ENCODE assay signal across 7 cellular contexts in the genomic region with DNA sequence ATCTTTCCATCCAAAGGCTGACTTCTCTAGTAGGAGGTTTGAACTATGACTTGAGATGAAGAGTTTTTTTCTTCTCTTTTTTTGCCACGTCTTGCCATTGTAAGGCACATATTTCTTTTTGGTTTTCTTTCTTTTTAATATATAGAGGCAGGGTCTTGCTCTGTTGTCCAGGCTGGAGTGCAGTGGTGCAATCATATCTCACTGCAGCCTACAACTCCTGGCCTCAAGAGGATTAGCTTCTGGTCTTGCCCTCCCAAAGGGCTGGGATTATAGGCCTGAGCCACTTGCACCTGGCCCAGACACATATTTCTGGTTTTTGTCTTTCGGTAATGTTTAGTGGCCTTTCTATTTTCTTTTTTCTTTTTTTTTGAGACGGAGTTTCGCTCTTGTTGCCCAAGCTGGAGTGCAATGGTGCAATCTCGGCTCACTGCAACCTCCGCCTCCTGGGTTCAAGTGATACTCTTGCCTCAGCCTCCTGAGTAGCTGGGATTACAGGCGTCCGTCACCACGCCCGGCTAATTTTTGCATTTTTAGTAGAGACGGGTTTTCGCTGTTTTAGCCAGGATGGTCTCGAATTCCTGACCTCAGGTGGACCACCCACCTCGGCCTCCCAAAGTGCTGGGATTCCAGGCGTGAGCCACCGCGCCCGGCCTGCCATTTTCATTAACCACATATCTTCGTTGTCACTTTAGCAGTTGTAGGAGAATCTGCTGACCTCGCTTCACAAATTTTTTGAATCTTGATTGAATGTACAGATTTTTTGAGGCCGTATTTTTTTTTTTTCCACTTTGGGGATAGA. TPM values are rescaled to one million over a fixed set of nuclear protein-coding genes. Genes with fewer than 3 reads are reported as not detected.
DNase-seq lines count a peak whose midpoint lies in the region; ATAC-seq and TF ChIP-seq lines count a peak whose summit lies in the region.
"Not testable (repeated sequence)": the region's sequence is repeated elsewhere in the genome, so short reads cannot be mapped to it uniquely, and the experiment has no call there.

No MANE protein-coding gene starts in this region.

- not testable (repeated sequence) for H3K36me3 ChIP-seq in Peyer's patch; right atrium auricular region; skeletal muscle tissue (ENCODE audit: control insufficient read depth in 3 of 3, insufficient read depth in 3 of 3, low read length in 3 of 3)

- H2BK12ac ChIP-seq in H9 (ENCODE audit: insufficient read length, low read depth, low read length), result not testable (repeated sequence)

- H3K4me3 ChIP-seq in Peyer's patch; right atrium auricular region; skeletal muscle tissue (ENCODE audit: low read length in 3 of 3): not testable (repeated sequence)

- not testable (repeated sequence) for H3K9ac ChIP-seq in H9 (ENCODE audit: extremely low read depth, insufficient read length, low read length); skeletal muscle tissue (ENCODE audit: low read depth in 1 of 3, low read length in 3 of 3)

- peak overlapping the region; percentile 84 for H3K27ac ChIP-seq in H9 (ENCODE audit: insufficient read length, low read depth, low read length)
- peak overlapping the region; percentile 64 to 91 (median 87) for H3K27ac ChIP-seq in Peyer's patch
- H3K27ac ChIP-seq in right atrium auricular region, result peak overlapping the region; percentile 88 to 90
- H3K27ac ChIP-seq in skeletal muscle tissue (ENCODE audit: low read depth, low read length), result peak overlapping the region; percentile 86

- not testable (repeated sequence) for H3T11ph ChIP-seq in H9 (ENCODE audit: low read length)

- not testable (repeated sequence) for H3K23me2 ChIP-seq in H9 (ENCODE audit: insufficient read length, low read depth, low read length, poor library complexity, severe bottlenecking)

- H3K56ac ChIP-seq in H9 (ENCODE audit: insufficient read length, low read depth, low read length), result not testable (repeated sequence)

- H2BK5ac ChIP-seq in H9 (ENCODE audit: insufficient read length, low read length), result peak overlapping the region; percentile 1

- H3K36me3 Mint-ChIP-seq in H9 (ENCODE audit: insufficient read depth in 1 of 3, low read depth in 3 of 3), result peaks cover 0 to 15% (median 14%) of the 10 kb centered on the region in 3 experiments; a peak in 5 of 7 replicates
- not testable (repeated sequence) for H3K36me3 Mint-ChIP-seq in activated T-cell treated with anti-CD3 and anti-CD28 coated beads, Interleukin-2, amount 50 U/mL, for 72 hours (ENCODE audit: insufficient read depth in 2 of 2); chondrocyte (ENCODE audit: low read depth); naive thymus-derived CD8-positive, alpha-beta T cell

- H2AFZ ChIP-seq in H9 (ENCODE audit: low read length), result not testable (repeated sequence)

- not testable (repeated sequence) for H3K4me1 ChIP-seq in H9 (ENCODE audit: insufficient read depth, low read length); Peyer's patch; right atrium auricular region
- H3K4me1 ChIP-seq in skeletal muscle tissue (ENCODE audit: control insufficient read depth in 3 of 3, insufficient read depth in 3 of 3, low read length in 3 of 3), result peaks cover 9 to 13% (median 11%) of the 10 kb centered on the region in 3 donors

- not testable (repeated sequence) for H3K18ac ChIP-seq in H9 (ENCODE audit: insufficient read length, low read depth, low read length)

- peaks cover 30 to 43% of the 10 kb centered on the region in 2 experiments for H3K4me1 Mint-ChIP-seq in H9
- H3K4me1 Mint-ChIP-seq in activated T-cell treated with anti-CD3 and anti-CD28 coated beads, Interleukin-2, amount 50 U/mL, for 72 hours (ENCODE audit: low read depth), result peaks cover 31% of the 10 kb centered on the region
- peaks cover 15% of the 10 kb centered on the region for H3K4me1 Mint-ChIP-seq in chondrocyte (ENCODE audit: low read depth)
- peaks cover 0 to 17% (median 15%) of the 10 kb centered on the region in 4 donors for H3K4me1 Mint-ChIP-seq in naive thymus-derived CD8-positive, alpha-beta T cell

- H3K79me2 ChIP-seq in H9 (ENCODE audit: insufficient read depth, low read length), result not testable (repeated sequence)

- not testable (repeated sequence) for TF ChIP-seq POLR2A in Peyer's patch (IDR thresholded peaks at IDR 0.05)

- H3K4me2 ChIP-seq in H9 (ENCODE audit: insufficient read depth, insufficient read length, low read length), result not testable (repeated sequence)

- not testable (repeated sequence) for H3K23ac ChIP-seq in H9 (ENCODE audit: insufficient read length, low read depth, low read length)

- not testable (repeated sequence) for H4K20me1 ChIP-seq in H9 (ENCODE audit: control insufficient read depth, insufficient read depth, insufficient read length)

- H3K79me1 ChIP-seq in H9 (ENCODE audit: insufficient read depth, low read depth, low read length, poor library complexity, severe bottlenecking), result not testable (repeated sequence)

- not testable (repeated sequence) for H2BK15ac ChIP-seq in H9 (ENCODE audit: low read depth, low read length)

- not testable (repeated sequence) for H2AK5ac ChIP-seq in H9 (ENCODE audit: insufficient read length, low read length)

- not testable (repeated sequence) for ATAC-seq in activated T-cell treated with anti-CD3 and anti-CD28 coated beads, Interleukin-2, amount 50 U/mL, for 72 hours (replicated peaks in 1 of 2); naive thymus-derived CD8-positive, alpha-beta T cell

- H2BK120ac ChIP-seq in H9 (ENCODE audit: low read depth, low read length, poor library complexity, severe bottlenecking), result not testable (repeated sequence)

- H3K4me3 Mint-ChIP-seq in H9 (peak overlapping the region; percentile 51 to 79; a peak in 4 of 5 replicates), chondrocyte (ENCODE audit: unreplicated experiment) (peak overlapping the region; percentile 72)
- H3K4me3 Mint-ChIP-seq in activated T-cell treated with anti-CD3 and anti-CD28 coated beads, Interleukin-2, amount 50 U/mL, for 72 hours, result peak overlapping the region; percentile 79 to 91
- peak overlapping the region in 8 of 10 donors; percentile 6 to 87 (median 84) for H3K4me3 Mint-ChIP-seq in naive thymus-derived CD8-positive, alpha-beta T cell

- not testable (repeated sequence) for H3K9me3 ChIP-seq in H9 (ENCODE audit: control insufficient read depth, low read depth, low read length); Peyer's patch; right atrium auricular region; skeletal muscle tissue (ENCODE audit: control insufficient read depth in 3 of 3, low read length in 3 of 3)

- not testable (repeated sequence) for H4K5ac ChIP-seq in H9 (ENCODE audit: insufficient read length, low read depth, low read length)

- H3K14ac ChIP-seq in H9 (ENCODE audit: insufficient read depth, low read length), result not testable (repeated sequence)

- H2BK20ac ChIP-seq in H9 (ENCODE audit: low read depth, low read length, poor library complexity, severe bottlenecking), result not testable (repeated sequence)

- H4K91ac ChIP-seq in H9 (ENCODE audit: insufficient read length, low read depth, low read length), result not testable (repeated sequence)

- H3K27ac Mint-ChIP-seq in H9 (peak overlapping the region; percentile 96 to 99 (median 98)), chondrocyte (ENCODE audit: unreplicated experiment) (peak overlapping the region; percentile 92)
- H3K27ac Mint-ChIP-seq in activated T-cell treated with anti-CD3 and anti-CD28 coated beads, Interleukin-2, amount 50 U/mL, for 72 hours, result peak overlapping the region; percentile 97
- H3K27ac Mint-ChIP-seq in naive thymus-derived CD8-positive, alpha-beta T cell, result peak overlapping the region in 5 of 10 donors; percentile 57 to 95 (median 90)

- H3K9me3 Mint-ChIP-seq in H9; activated T-cell treated with anti-CD3 and anti-CD28 coated beads, Interleukin-2, amount 50 U/mL, for 72 hours; chondrocyte (ENCODE audit: low read depth); naive thymus-derived CD8-positive, alpha-beta T cell: not testable (repeated sequence)

- WGBS in H9 (ENCODE audit: extremely low coverage, insufficient read length, low lambda C conversion rate), result no CpG with 5 or more reads among the region's 21 CpGs

- H3K27me3 Mint-ChIP-seq in H9 (ENCODE audit: low read depth); activated T-cell treated with anti-CD3 and anti-CD28 coated beads, Interleukin-2, amount 50 U/mL, for 72 hours (ENCODE audit: low read depth); chondrocyte (ENCODE audit: low read depth); naive thymus-derived CD8-positive, alpha-beta T cell: not testable (repeated sequence)

- H4K8ac ChIP-seq in H9 (replicated peaks; ENCODE audit: insufficient read length, low read depth, low read length), result not testable (repeated sequence)

- POLR2A ChIA-PET in naive thymus-derived CD8-positive, alpha-beta T cell (lab: Charles Lee), result not testable (repeated sequence)

- H3K27me3 ChIP-seq in H9 (ENCODE audit: insufficient read depth, low read length); Peyer's patch; right atrium auricular region; skeletal muscle tissue (ENCODE audit: control insufficient read depth in 3 of 3, insufficient read depth in 3 of 3, low read length in 3 of 3): not testable (repeated sequence)

- not testable (repeated sequence) for DNase-seq in H9; Peyer's patch; activated T-cell treated with anti-CD3 and anti-CD28 coated beads, Interleukin-2, amount 50 U/mL, for 72 hours; right atrium auricular region (ENCODE audit: low spot score); naive thymus-derived CD8-positive, alpha-beta T cell
- peak; percentile 37 for DNase-seq in chondrocyte (ENCODE audit: low spot score)

- H3K4ac ChIP-seq in H9 (ENCODE audit: low read depth, low read length), result not testable (repeated sequence)

- TF ChIP-seq CTCF in H9 (conservative IDR thresholded peaks at IDR 0.05); Peyer's patch (IDR thresholded peaks at IDR 0.05); chondrocyte (IDR thresholded peaks at IDR 0.05); right atrium auricular region (IDR thresholded peaks at IDR 0.05): not testable (repeated sequence)

RNA-seq across cellular contexts. Expression of gene LRRC23, which starts 14.6 kb away (rescaled TPM):
- total RNA-seq in H9 (2021) (2.1 and 2.6 TPM in 2 replicates), Peyer's patch (10 to 100 TPM in 1 of 4 donors, 1 to 10 TPM in 2, not detected in 1; 1.7 to 35.5 (median 3.0) TPM), chondrocyte (6.3 to 9.3 TPM (median 7.6 TPM) in 3 replicates), right atrium auricular region (10 to 100 TPM in 1 of 2 donors, 1 to 10 TPM in 1; 8.4 to 15.6 TPM), skeletal muscle tissue (12.5 TPM)
- 10 to 100 TPM in 1 of 2 donors, 1 to 10 TPM in 1; 8.6 to 11.3 TPM for total RNA-seq in activated T-cell treated with anti-CD3 and anti-CD28 coated beads, Interleukin-2, amount 50 U/mL, for 72 hours
- total RNA-seq in naive thymus-derived CD8-positive, alpha-beta T cell, result 10 to 100 TPM; 10.1 to 10.5 TPM
- 1 to 10 TPM; 4.7 to 9.9 (median 8.8) TPM for polyA plus RNA-seq in naive thymus-derived CD8-positive, alpha-beta T cell

RNA-seq across cellular contexts. Expression of gene SPSB2, which starts 16.9 kb away (rescaled TPM):
- total RNA-seq in H9 (2021) (13.7 and 16.3 TPM in 2 replicates), Peyer's patch (10 to 100 TPM in 2 of 4 donors, 1 to 10 TPM in 2; 4.1 to 12.3 (median 9.9) TPM), chondrocyte (7.6 to 11.8 TPM (median 7.9 TPM) in 3 replicates), right atrium auricular region (1 to 10 TPM; 4.1 to 6.4 TPM), skeletal muscle tissue (3.1 TPM)
- 10 to 100 TPM in 1 of 2 donors, 1 to 10 TPM in 1; 9.6 to 10.4 TPM for total RNA-seq in activated T-cell treated with anti-CD3 and anti-CD28 coated beads, Interleukin-2, amount 50 U/mL, for 72 hours
- total RNA-seq in naive thymus-derived CD8-positive, alpha-beta T cell, result 10 to 100 TPM; 22.0 to 23.3 TPM
- 10 to 100 TPM; 10.1 to 10.6 (median 10.2) TPM for polyA plus RNA-seq in naive thymus-derived CD8-positive, alpha-beta T cell

RNA-seq across cellular contexts. Expression of gene TPI1, which starts 22.6 kb away (rescaled TPM):
- total RNA-seq in H9 (2021) (1,177 and 1,211 TPM in 2 replicates), Peyer's patch (1,000 to 10,000 TPM in 1 of 4 donors, 100 to 1,000 TPM in 3; 591 to 1,061 (median 658) TPM), chondrocyte (430 to 562 TPM (median 551 TPM) in 3 replicates), right atrium auricular region (100 to 1,000 TPM; 755 to 842 TPM), skeletal muscle tissue (1,878 TPM)
- 100 to 1,000 TPM; 504 to 562 TPM for total RNA-seq in activated T-cell treated with anti-CD3 and anti-CD28 coated beads, Interleukin-2, amount 50 U/mL, for 72 hours
- total RNA-seq in naive thymus-derived CD8-positive, alpha-beta T cell, result 100 to 1,000 TPM; 159 to 163 TPM
- polyA plus RNA-seq in naive thymus-derived CD8-positive, alpha-beta T cell, result 100 to 1,000 TPM; 372 to 497 (median 479) TPM

RNA-seq across cellular contexts. Expression of gene ENO2, which starts 24.4 kb away (rescaled TPM):
- 165 and 166 TPM in 2 replicates for total RNA-seq in H9 (2021)
- 10 to 100 TPM in 2 of 4 donors, 1 to 10 TPM in 2; 4.6 to 11.7 (median 8.8) TPM for total RNA-seq in Peyer's patch
- 100 to 1,000 TPM; 115 to 145 TPM for total RNA-seq in activated T-cell treated with anti-CD3 and anti-CD28 coated beads, Interleukin-2, amount 50 U/mL, for 72 hours
- 22.2 to 60.8 TPM (median 58.6 TPM) in 3 replicates for total RNA-seq in chondrocyte
- 10 to 100 TPM in 1 of 2 donors, 1 to 10 TPM in 1; 9.7 to 36.9 TPM for total RNA-seq in right atrium auricular region
- 100 to 1,000 TPM; 141 to 144 TPM for total RNA-seq in naive thymus-derived CD8-positive, alpha-beta T cell
- polyA plus RNA-seq in naive thymus-derived CD8-positive, alpha-beta T cell, result 10 to 100 TPM; 19.4 to 29.2 (median 19.7) TPM
- 2.6 TPM for total RNA-seq in skeletal muscle tissue

RNA-seq across cellular contexts. Expression of gene ATN1, which starts 37.8 kb away (rescaled TPM):
- 97.9 and 103 TPM in 2 replicates for total RNA-seq in H9 (2021)
- total RNA-seq in Peyer's patch, result 100 to 1,000 TPM in 3 of 4 donors, 10 to 100 TPM in 1; 77.6 to 337 (median 125) TPM
- 10 to 100 TPM; 51.4 to 64.9 TPM for total RNA-seq in activated T-cell treated with anti-CD3 and anti-CD28 coated beads, Interleukin-2, amount 50 U/mL, for 72 hours
- 103 to 110 TPM (median 106 TPM) in 3 replicates for total RNA-seq in chondrocyte
- 10 to 100 TPM; 37.1 to 68.9 TPM for total RNA-seq in right atrium auricular region
- 10 to 100 TPM; 25.7 to 30.3 TPM for total RNA-seq in naive thymus-derived CD8-positive, alpha-beta T cell
- polyA plus RNA-seq in naive thymus-derived CD8-positive, alpha-beta T cell, result 1 to 10 TPM in 2 of 3 donors, under 1 TPM in 1; 0.35 to 1.4 (median 1.1) TPM
- total RNA-seq in skeletal muscle tissue, result 7.3 TPM
